In the genomic region with DNA sequence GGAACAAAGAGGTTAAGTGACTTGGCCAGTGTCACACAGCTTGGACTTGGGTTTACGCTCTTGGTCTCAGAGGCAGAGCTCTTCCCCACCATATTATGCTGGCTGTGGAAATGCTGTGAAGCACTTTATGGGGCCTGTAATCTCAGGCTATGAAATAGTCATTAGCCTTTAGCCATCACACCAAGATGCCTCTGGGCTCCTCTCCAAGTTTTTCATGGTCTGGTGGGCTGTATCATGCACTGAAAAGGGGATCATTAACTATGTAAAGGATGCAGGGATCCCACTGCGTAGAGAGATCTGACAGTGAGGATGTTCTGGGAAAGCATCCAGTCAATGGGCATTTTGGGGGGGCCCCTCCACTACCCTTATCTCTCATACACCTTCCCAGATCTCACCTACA, we compare ENCODE assay signal across 25 cellular contexts. TPM values are rescaled to one million over a fixed set of nuclear protein-coding genes. Genes with fewer than 3 reads are reported as not detected.
A peak's percentile ranks its signal among the peaks of the same experiment; 100 is the strongest.
DNase-seq lines count a peak whose midpoint lies in the region; ATAC-seq, FAIRE-seq and TF ChIP-seq lines count a peak whose summit lies in the region.
"Had no signal": no experiment of that assay in that cellular context is flagged by ENCODE, and none has a peak within 500 bp of the region (broad histone marks: within the 10 kb centered on the region; RNA-seq: fewer than 3 reads in every experiment).

No MANE protein-coding gene starts in this region.

- H3K27me3 ChIP-seq in PC-9 (ENCODE audit: insufficient read depth, low read depth) (no peaks in the 10 kb centered on the region), keratinocyte (ENCODE audit: control insufficient read depth, extremely low read depth, insufficient read depth, low read length) (no peaks in the 10 kb centered on the region)
- H3K27me3 ChIP-seq: ascending aorta, heart right ventricle, MG63, neutrophil had no signal

- H3K9me2 ChIP-seq in PC-9 (ENCODE audit: insufficient read depth), result no peaks in the 10 kb centered on the region

- peak overlapping the region; percentile 70 for H3K27ac ChIP-seq in PC-9
- H3K27ac ChIP-seq in keratinocyte (ENCODE audit: control insufficient read depth, insufficient read depth, low read length), result no peak overlapping the region
- H3K27ac ChIP-seq: ascending aorta, neutrophil had no signal

- no peak overlapping the region for H2AFZ ChIP-seq in PC-9
- no peak overlapping the region for H2AFZ ChIP-seq in keratinocyte (ENCODE audit: control insufficient read depth, low read length)

- no peaks in the 10 kb centered on the region for H4K20me1 ChIP-seq in PC-9 (ENCODE audit: insufficient read depth)
- H4K20me1 ChIP-seq in keratinocyte (ENCODE audit: control insufficient read depth, extremely low read depth, insufficient read depth, low read length), result no peaks in the 10 kb centered on the region

- ATAC-seq in GM21447 (IDR thresholded peaks at IDR 0.05; ENCODE audit: unreplicated experiment), result no peak
- ATAC-seq: CD8-positive, alpha-beta T cell; K562; WTC11 had no signal

- TF ChIP-seq CTCF in PC-9 (conservative IDR thresholded peaks at IDR 0.05) (no peak), keratinocyte (optimal IDR thresholded peaks at IDR 0.05 in 1 of 3, IDR thresholded peaks at IDR 0.05 in 1 of 3, conservative IDR thresholded peaks at IDR 0.05 in 1 of 3; ENCODE audit: extremely low read depth in 1 of 3, insufficient read depth in 2 of 3, low read length in 3 of 3) (no peak)

- peaks cover 2% of the 10 kb centered on the region for H3K9me1 ChIP-seq in keratinocyte (ENCODE audit: control insufficient read depth, extremely low read depth, insufficient read depth, low read length)

- FAIRE-seq in keratinocyte (lab: Jason Lieb, UNC), result peak; percentile 26
- FAIRE-seq: K562 had no signal

- no TSS peak for BruUV-seq in PC-9 (replicated peaks; lab: Mats Ljungman, UMichigan)

- DNase-seq in DMS79 (lab: John Stamatoyannopoulos, UW) (peak; percentile 65), NCI-H1105 (lab: John Stamatoyannopoulos, UW) (peak; percentile 31), PC-9 (no peak), keratinocyte (ENCODE audit: low read depth, low spot score) (no peak), SW480 (ENCODE audit: low spot score) (no peak), A172 (ENCODE audit: low spot score) (no peak)
- DNase-seq: activated naive CD8-positive, alpha-beta T cell treated with anti-CD3 and anti-CD28 coated beads for 36 hours; CD8-positive, alpha-beta T cell; GF-D8; GOT3; heart right ventricle; NCI-H187 treated with DMSO at 0.1 percent for 48 hours; NCI-H524 treated with DMSO at 0.1 percent for 48 hours; stimulated activated CD8-positive, alpha-beta memory T cell treated with anti-CD3 and anti-CD28 coated beads, Interleukin-4, amount 100 ng/mL, for 48 hours; T-helper 9 cell had no signal

- dilution Hi-C loops in keratinocyte (cut with MboI; ENCODE audit: extremely low pct_ligation_motif_present, low sequenced_read_pairs), result no loop called here

- H3K9me3 ChIP-seq in PC-9 (ENCODE audit: insufficient read depth, low read depth), result 0 out of 2 replicates have a peak, but pooled peaks cover 4% of the 10 kb centered on the region
- no peaks in the 10 kb centered on the region for H3K9me3 ChIP-seq in keratinocyte (ENCODE audit: control insufficient read depth, low read depth, low read length)
- H3K9me3 ChIP-seq: ascending aorta, heart right ventricle, MG63, neutrophil had no signal

- POLR2A ChIA-PET in PC-9 (lab: Charles Lee; ENCODE audit: unreplicated experiment), result interaction anchor here (0.6 kb wide), 1 partner anchor 244 kb away, joined by 3 read pairs; no protein-coding TSS in a partner anchor

- H3K4me2 ChIP-seq in PC-9, result peak overlapping the region; percentile 52
- peak overlapping the region; percentile 73 for H3K4me2 ChIP-seq in keratinocyte (ENCODE audit: control insufficient read depth, extremely low read depth, insufficient read depth, low read depth, low read length)

- intact Hi-C loops in PC-9 (cut with micrococcal nuclease; ENCODE audit: unreplicated experiment), result loop anchor here (1.0 to 5.0 kb wide), 2 partner anchors 33 to 48 kb away; no protein-coding TSS in a partner anchor

- no peak overlapping the region for H3K9ac ChIP-seq in keratinocyte (ENCODE audit: control insufficient read depth, extremely low read depth, insufficient read depth, low read length)

- H3K4me3 ChIP-seq in PC-9, result no peak overlapping the region
- no peak overlapping the region for H3K4me3 ChIP-seq in keratinocyte (ENCODE audit: control insufficient read depth in 2 of 3, extremely low read depth in 1 of 3, insufficient read depth in 2 of 3, low read depth in 1 of 3, low read length in 3 of 3)
- H3K4me3 ChIP-seq: ascending aorta, heart right ventricle, K562, MG63 had no signal

- H3K4me1 ChIP-seq in PC-9 (replicated peaks; ENCODE audit: insufficient read depth), result peaks cover 31% of the 10 kb centered on the region
- peaks cover 39% of the 10 kb centered on the region for H3K4me1 ChIP-seq in keratinocyte (ENCODE audit: control insufficient read depth, extremely low read depth, insufficient read depth, low read length)
- H3K4me1 ChIP-seq: ascending aorta had no signal

- no peaks in the 10 kb centered on the region for H3K36me3 ChIP-seq in PC-9 (ENCODE audit: low read depth)
- no peaks in the 10 kb centered on the region for H3K36me3 ChIP-seq in keratinocyte (ENCODE audit: control insufficient read depth in 2 of 2, extremely low read depth in 1 of 2, insufficient read depth in 2 of 2, low read length in 2 of 2)
- H3K36me3 ChIP-seq: ascending aorta, heart right ventricle, MG63, neutrophil had no signal

- CTCF ChIA-PET in PC-9 (lab: Charles Lee), result no interaction called here

- H3K79me2 ChIP-seq in PC-9 (ENCODE audit: low read depth) (no peaks in the 10 kb centered on the region), keratinocyte (ENCODE audit: control insufficient read depth, insufficient read depth, low read length) (no peaks in the 10 kb centered on the region)

- H3F3A ChIP-seq in PC-9 (ENCODE audit: insufficient read depth, low read depth), result peaks cover 32% of the 10 kb centered on the region; the same call in 1 of the 2 replicates

RNA-seq across cellular contexts. Expression of a gene that starts 19.8 kb away (rescaled TPM):
- 1.6 and 2.4 TPM in 2 replicates for total RNA-seq in PC-9 (2021)
- not detected in 3 replicates for polyA plus RNA-seq in keratinocyte
- not detected for polyA plus RNA-seq in keratinocyte (2011; ENCODE audit: low read depth)
- polyA plus RNA-seq in keratinocyte (2011; cell fraction: cytosol; rRNA removed), result not detected in 2 replicates
- not detected in 2 replicates for polyA plus RNA-seq in keratinocyte (2011; cell fraction: nucleus; rRNA removed)
- not detected in 2 replicates for polyA plus RNA-seq in keratinocyte (2012; ENCODE audit: low replicate concordance)
- polyA minus RNA-seq in keratinocyte, result not detected in 3 replicates
- not detected for polyA minus RNA-seq in keratinocyte (2011; cell fraction: cytosol; rRNA and poly(A)+ RNA removed)
- polyA minus RNA-seq in keratinocyte (2011; cell fraction: nucleus; rRNA and poly(A)+ RNA removed), result not detected in 2 replicates
- not detected in 2 replicates for total RNA-seq in A172 (2014; rRNA removed; shearing (Covaris generic))
- total RNA-seq: activated naive CD8-positive, alpha-beta T cell treated with anti-CD3 and anti-CD28 coated beads for 36 hours; ascending aorta; CD8-positive, alpha-beta T cell; HT-29; myocyte; pulmonary artery endothelial cell; skeletal muscle tissue had no signal
- polyA plus RNA-seq: heart right ventricle had no signal

RNA-seq across cellular contexts. Expression of a gene that starts 51.7 kb away (rescaled TPM):
- total RNA-seq in PC-9 (2021), result 67.5 and 72.1 TPM in 2 replicates
- 25.4 to 39.8 TPM (median 26.2 TPM) in 3 replicates for polyA plus RNA-seq in keratinocyte
- polyA plus RNA-seq in keratinocyte (2011; ENCODE audit: low read depth), result 29.6 TPM
- polyA plus RNA-seq in keratinocyte (2011; cell fraction: cytosol; rRNA removed), result 20.8 and 42.1 TPM in 2 replicates
- polyA plus RNA-seq in keratinocyte (2011; cell fraction: nucleus; rRNA removed), result 32.6 and 38.8 TPM in 2 replicates
- polyA plus RNA-seq in keratinocyte (2012; ENCODE audit: low replicate concordance), result 18.2 and 21.2 TPM in 2 replicates
- polyA minus RNA-seq in keratinocyte, result 7.4 to 33.1 TPM (median 14.4 TPM) in 3 replicates
- polyA minus RNA-seq in keratinocyte (2011; cell fraction: cytosol; rRNA and poly(A)+ RNA removed), result 31.1 TPM
- 17.5 and 42.9 TPM in 2 replicates for polyA minus RNA-seq in keratinocyte (2011; cell fraction: nucleus; rRNA and poly(A)+ RNA removed)
- 43.6 and 66.6 TPM in 2 replicates for total RNA-seq in A172 (2014; rRNA removed; shearing (Covaris generic))

Comparison
In these comparisons a context has a peak if more than half of its experiments do, and no peak if none do; other contexts are left out.
1. DNase-seq: peak in DMS79 (single experiment) and NCI-H1105 (single experiment); none in PC-9 (0 of 2), keratinocyte (single experiment), SW480 (single experiment) and A172 (single experiment).